Comparison of ENCODE assay signal across 29 cellular contexts in genomic region chr7:53303781-53304180, GRCh38.
"Had no signal": no experiment of that assay in that cellular context is flagged by ENCODE, and none has a peak within 500 bp of the region (broad histone marks: within the 10 kb centered on the region; RNA-seq: fewer than 3 reads in every experiment).

No MANE protein-coding gene starts in this region.

- H3K4me1 ChIP-seq: ascending aorta had no signal

- H3K9me3 ChIP-seq: ascending aorta had no signal

- H3K27me3 ChIP-seq: ascending aorta, cardiac muscle cell had no signal

- DNase-seq: activated B cell treated with CpG ODN at 0.5 μM for 24 hours; activated CD4-positive, alpha-beta memory T cell treated with anti-CD3 and anti-CD28 coated beads, Interleukin-2, amount 10 ng/mL, durations not matched to agents 7 days and 5 days; activated CD4-positive, alpha-beta T cell treated with anti-CD3 and anti-CD28 coated beads for 1 hour; activated CD4-positive, alpha-beta T cell treated with anti-CD3 and anti-CD28 coated beads for 36 hours; activated CD4-positive, alpha-beta T cell treated with anti-CD3 and anti-CD28 coated beads for 48 hours; activated CD4-positive, alpha-beta T cell treated with anti-CD3 and anti-CD28 coated beads, Interleukin-2, amount 10 ng/mL, durations not matched to agents 7 days and 5 days; activated CD4-positive, alpha-beta T cell treated with anti-CD3 and anti-CD28 coated beads, Interleukin-2, amount 50 U/mL, for 48 hours; activated CD8-positive, alpha-beta memory T cell treated with anti-CD3 and anti-CD28 coated beads for 24 hours; activated CD8-positive, alpha-beta memory T cell treated with anti-CD3 and anti-CD28 coated beads, Interleukin-2, amount 10 ng/mL, durations not matched to agents 7 days and 5 days; activated CD8-positive, alpha-beta memory T cell treated with anti-CD3 and anti-CD28 coated beads, Interleukin-2, amount 50 U/mL, for 48 hours; activated CD8-positive, alpha-beta T cell treated with anti-CD3 and anti-CD28 coated beads, Interleukin-2, amount 10 ng/mL, durations not matched to agents 7 days and 5 days; activated effector memory CD4-positive, alpha-beta T cell treated with Interleukin-2 at 50 U/mL for 16 hours; activated gamma-delta T cell; activated naive CD4-positive, alpha-beta T cell treated with anti-CD3 and anti-CD28 coated beads, Interleukin-2, amount 10 ng/mL, durations not matched to agents 7 days and 5 days; activated naive CD4-positive, alpha-beta T cell treated with Interleukin-2 at 50 U/mL for 16 hours; activated naive CD8-positive, alpha-beta T cell treated with anti-CD3 and anti-CD28 coated beads, Interleukin-2, amount 10 ng/mL, durations not matched to agents 7 days and 5 days; activated naive CD8-positive, alpha-beta T cell treated with anti-CD3 and anti-CD28 coated beads, Interleukin-2, amount 50 U/mL, for 24 hours; activated T-cell treated with anti-CD3 and anti-CD28 coated beads, Interleukin-2, amount 50 U/mL, for 24 hours; activated T-cell treated with anti-CD3 and anti-CD28 coated beads, Interleukin-2, amount 50 U/mL, for 48 hours; amygdala; anterior cingulate cortex; caudate nucleus; cerebellar nuclear complex; T-helper 1 cell; T-helper 2 cell; T-helper 9 cell had no signal

- ATAC-seq: activated CD4-positive, alpha-beta T cell treated with anti-CD3 and anti-CD28 coated beads for 36 hours; activated CD8-positive, alpha-beta memory T cell treated with anti-CD3 and anti-CD28 coated beads, Interleukin-2, amount 10 ng/mL, durations not matched to agents 7 days and 5 days; activated CD8-positive, alpha-beta T cell treated with anti-CD3 and anti-CD28 coated beads, Interleukin-2, amount 10 ng/mL, durations not matched to agents 7 days and 5 days; activated naive CD8-positive, alpha-beta T cell treated with anti-CD3 and anti-CD28 coated beads, Interleukin-2, amount 50 U/mL, for 24 hours had no signal

- H3K27ac ChIP-seq: ascending aorta, cardiac muscle cell, VCaP had no signal

- H3K36me3 ChIP-seq: ascending aorta, cardiac muscle cell had no signal

- H3K4me3 ChIP-seq: ascending aorta, cardiac muscle cell had no signal
